Comparison of ENCODE assay signal across 24 cellular contexts in genomic region chr11:97754976-97755375, GRCh38.
DNase-seq lines count a peak whose midpoint lies in the region; ATAC-seq, FAIRE-seq and TF ChIP-seq lines count a peak whose summit lies in the region.
"Had no signal": no experiment of that assay in that cellular context is flagged by ENCODE, and none has a peak within 500 bp of the region (broad histone marks: within the 10 kb centered on the region; RNA-seq: fewer than 3 reads in every experiment).

No MANE protein-coding gene starts in this region.

- no peaks in the 10 kb centered on the region for H3K36me3 ChIP-seq in H1 (ENCODE audit: control insufficient read depth in 2 of 4, insufficient read depth in 4 of 4, low read length in 3 of 4)
- H3K36me3 ChIP-seq: MG63 had no signal

- H2AFZ ChIP-seq in H1 (ENCODE audit: low read length) = peak overlapping the region; percentile 73; the same call in 1 of the 2 replicates

- no peak for ATAC-seq in HG03442 (IDR thresholded peaks at IDR 0.05; ENCODE audit: unreplicated experiment)
- ATAC-seq: CD8-positive, alpha-beta T cell; PC-3 had no signal

- no peak overlapping the region for H3K14ac ChIP-seq in H1 (ENCODE audit: insufficient read length)

- no peak overlapping the region for H4K5ac ChIP-seq in H1 (ENCODE audit: insufficient read length, low read depth, low read length)

- H4K20me1 ChIP-seq in H1 (replicated peaks in 1 of 2; ENCODE audit: control insufficient read depth in 1 of 2, insufficient read depth in 2 of 2, low read length in 2 of 2) = no peaks in the 10 kb centered on the region

- no peak overlapping the region for H3K4me3 ChIP-seq in H1 (ENCODE audit: extremely low read depth in 1 of 4, insufficient read depth in 2 of 4, low read depth in 3 of 4, low read length in 4 of 4)
- H3K4me3 ChIP-seq: MG63 had no signal

- no peak for TF ChIP-seq EP300 in H1 (IDR thresholded peaks at IDR 0.05; ENCODE audit: borderline replicate concordance in 1 of 2, low read depth in 2 of 2, low read length in 2 of 2)

- DNase-seq in amniotic epithelial cell (ENCODE audit: low read depth) (peak; percentile 23), H1 (ENCODE audit: low read depth in 1 of 2, low spot score in 2 of 2) (no peak), islet precursor cell (peak; percentile 68), HuH-7 (ENCODE audit: low spot score) (no peak)
- no peak for DNase-seq in stimulated activated CD8-positive, alpha-beta memory T cell treated with anti-CD3 and anti-CD28 coated beads, Interleukin-4, amount 100 ng/mL, for 48 hours
- DNase-seq in activated CD8-positive, alpha-beta memory T cell treated with anti-CD3 and anti-CD28 coated beads for 24 hours = no peak
- DNase-seq: C1 segment of cervical spinal cord; Caco-2; CD8-positive, alpha-beta T cell; KBM-7; MG63; NCI-H1105 treated with DMSO at 0.1 percent for 48 hours; NCI-H146; NCI-H1930; NCI-H2107; NCI-H446; NCI-H524 treated with DMSO at 0.1 percent for 48 hours; NCI-H82; NK-92 treated with Interleukin-12 subunit alpha and Interleukin-12 subunit beta, amount 100 ng/mL, for 24 hours; PC-3; SK-N-SH had no signal

- CTCF ChIA-PET in H1 (lab: Charles Lee; ENCODE audit: partially characterized antibody) = no interaction called here

- no peak overlapping the region for H2BK120ac ChIP-seq in H1 (replicated peaks; ENCODE audit: low read depth, low read length)

- no peak overlapping the region for H2AK5ac ChIP-seq in H1 (ENCODE audit: low read depth, low read length)

- no peak overlapping the region for H2BK20ac ChIP-seq in H1 (ENCODE audit: low read length)

- no peak overlapping the region for H2BK5ac ChIP-seq in H1 (ENCODE audit: low read depth, low read length)

- TF ChIP-seq RAD21 in H1 (IDR thresholded peaks at IDR 0.05 in 1 of 2, conservative IDR thresholded peaks at IDR 0.05 in 1 of 2; ENCODE audit: low read depth in 2 of 2, low read length in 2 of 2) = no peak

- no peak overlapping the region for H2BK15ac ChIP-seq in H1 (ENCODE audit: low read length)

- no peak overlapping the region for H3K4me2 ChIP-seq in H1 (ENCODE audit: insufficient read depth in 1 of 2, low read depth in 2 of 2, low read length in 2 of 2)
- H3K4me2 ChIP-seq: SK-N-SH had no signal

- WGBS in H1 (ENCODE audit: extremely low coverage in 1 of 2, insufficient coverage in 1 of 2, insufficient read length in 1 of 2, insufficient replicate concordance in 2 of 2, low coverage in 1 of 2, low lambda C conversion rate in 2 of 2, missing lambda C conversion rate in 1 of 2), 2 experiments = 79% methylated on average over 3 of the region's 3 CpGs; no CpG with 5 or more reads in 1 of the 2 experiments

- H3K27me3 ChIP-seq in H1 (replicated peaks in 1 of 4; ENCODE audit: control insufficient read depth in 3 of 4, extremely low read depth in 1 of 4, insufficient read depth in 3 of 4, low read length in 3 of 4) = no peaks in the 10 kb centered on the region
- H3K27me3 ChIP-seq: MG63 had no signal

- H3K9ac ChIP-seq in H1 (replicated peaks in 1 of 4; ENCODE audit: extremely low read depth in 1 of 4, low read depth in 3 of 4, low read length in 3 of 4) = no peak overlapping the region
- H3K9ac ChIP-seq: SK-N-SH had no signal

- no peak for TF ChIP-seq POLR2A in H1 (IDR thresholded peaks at IDR 0.05; ENCODE audit: control extremely low read depth in 1 of 2, low read depth in 2 of 2, low read length in 2 of 2)

- H3K4ac ChIP-seq in H1 (replicated peaks; ENCODE audit: insufficient read length, low read depth, low read length) = no peak overlapping the region

- no peak overlapping the region for H3K56ac ChIP-seq in H1 (replicated peaks; ENCODE audit: insufficient read length, low read depth, low read length)

- no peaks in the 10 kb centered on the region for H3K9me3 ChIP-seq in H1 (ENCODE audit: insufficient read depth in 2 of 2, low read depth in 1 of 2, low read length in 1 of 2)
- H3K9me3 ChIP-seq: Caco-2, MG63, SK-N-SH had no signal

- no peaks in the 10 kb centered on the region for H3K4me1 ChIP-seq in H1 (replicated peaks in 1 of 4; ENCODE audit: control insufficient read depth in 3 of 4, insufficient read depth in 4 of 4, low read length in 3 of 4)
- H3K4me1 ChIP-seq: Caco-2 had no signal

- no peak overlapping the region for H3K18ac ChIP-seq in H1 (ENCODE audit: extremely low read depth, low read length)

- H4K91ac ChIP-seq in H1 (replicated peaks; ENCODE audit: insufficient read length, low read length) = no peak overlapping the region

- no peak overlapping the region for H3K23ac ChIP-seq in H1 (ENCODE audit: insufficient read length)

- no peaks in the 10 kb centered on the region for H3K23me2 ChIP-seq in H1 (ENCODE audit: low read depth, low read length)

- no peaks in the 10 kb centered on the region for H3K79me1 ChIP-seq in H1 (ENCODE audit: low read depth, low read length)

- no peak overlapping the region for H3K27ac ChIP-seq in H1 (ENCODE audit: low read depth, low read length)

- no peaks in the 10 kb centered on the region for H3K79me2 ChIP-seq in H1 (ENCODE audit: control insufficient read depth in 1 of 2, insufficient read depth in 2 of 2, low read length in 2 of 2)

- POLR2A ChIA-PET in H1 (lab: Charles Lee; ENCODE audit: partially characterized antibody) = no interaction called here

- no peak overlapping the region for H4K8ac ChIP-seq in H1 (ENCODE audit: extremely low read depth, insufficient read depth, low read length)

- H2BK12ac ChIP-seq in H1 (ENCODE audit: low read depth, low read length) = no peak overlapping the region

- no peak for FAIRE-seq in H1 (lab: Jason Lieb, UNC)
- FAIRE-seq: G401.6, H54 had no signal

- no peak for TF ChIP-seq CTCF in H1 (IDR thresholded peaks at IDR 0.05; ENCODE audit: control extremely low read depth in 1 of 3, insufficient read depth in 1 of 3, low read depth in 1 of 3, low read length in 3 of 3)

TF ChIP-seq in H1, 55 proteins besides CTCF, POLR2A, EP300 and RAD21:
- no peak for TF ChIP-seq POU5F1 (IDR thresholded peaks at IDR 0.05; ENCODE audit: low read depth, low read length)

Comparison
In these comparisons a context has a peak if more than half of its experiments do, and no peak if none do; other contexts are left out.
1. DNase-seq: peak in amniotic epithelial cell (single experiment) and islet precursor cell (single experiment); none in H1 (0 of 2), HuH-7 (single experiment), stimulated activated CD8-positive, alpha-beta memory T cell treated with anti-CD3 and anti-CD28 coated beads, Interleukin-4, amount 100 ng/mL, for 48 hours (single experiment) and activated CD8-positive, alpha-beta memory T cell treated with anti-CD3 and anti-CD28 coated beads for 24 hours (single experiment).